In the genomic region with DNA sequence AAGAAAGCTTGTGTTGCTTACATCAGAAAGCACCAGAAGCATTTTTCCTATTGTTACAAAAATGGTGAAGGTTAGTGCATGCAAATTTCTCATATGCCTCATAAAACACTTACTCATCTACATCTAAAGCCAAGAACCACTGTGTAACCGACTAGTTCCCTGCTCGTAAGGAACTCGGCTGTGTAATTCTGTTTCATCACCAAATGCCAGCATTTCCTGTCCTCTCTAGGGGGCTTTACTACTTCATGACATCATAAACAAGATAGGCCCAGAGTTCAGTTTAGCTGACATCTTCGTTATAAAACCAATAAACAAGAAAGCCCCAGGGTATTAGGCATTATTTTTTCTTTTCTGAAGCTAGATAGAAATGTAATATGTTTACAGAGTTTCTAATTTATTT, we compare ENCODE assay signal across 12 cellular contexts.
DNase-seq lines count a peak whose midpoint lies in the region; ATAC-seq and TF ChIP-seq lines count a peak whose summit lies in the region.
"Had no signal": no experiment of that assay in that cellular context is flagged by ENCODE, and none has a peak within 500 bp of the region (broad histone marks: within the 10 kb centered on the region; RNA-seq: fewer than 3 reads in every experiment).

No MANE protein-coding gene starts in this region.

- DNase-seq in NOMO-1 (lab: John Stamatoyannopoulos, UW; ENCODE audit: unreplicated experiment in 2 of 2) (peak; percentile 2 to 24), NOMO-1 treated with dmso at 0.1 percent for 144 hours (lab: John Stamatoyannopoulos, UW; ENCODE audit: unreplicated experiment) (no peak), RWPE1 (ENCODE audit: low spot score) (peak; percentile 44), fibroblast of villous mesenchyme (ENCODE audit: low read depth) (peak; percentile 61), LoVo (ENCODE audit: low spot score) (no peak)
- DNase-seq in stimulated activated naive CD8-positive, alpha-beta T cell treated with anti-CD3 and anti-CD28 coated beads, Interleukin-15, Interleukin-2, amounts not matched to agents 100 U/mL and 50 U/mL, for 24 hours, result no peak
- no peak for DNase-seq in activated CD4-positive, alpha-beta memory T cell treated with anti-CD3 and anti-CD28 coated beads, Interleukin-2, amount 10 ng/mL, durations not matched to agents 7 days and 5 days
- DNase-seq: colonic mucosa, NCI-H2171 treated with DMSO at 0.1 percent for 48 hours, ovary had no signal

- H3K4me1 Mint-ChIP-seq in activated CD4-positive, alpha-beta memory T cell treated with anti-CD3 and anti-CD28 coated beads, Interleukin-2, amount 10 ng/mL, durations not matched to agents 7 days and 5 days, result no peaks in the 10 kb centered on the region

- TF ChIP-seq CTCF in RWPE1 (conservative IDR thresholded peaks at IDR 0.05; ENCODE audit: low read depth), result no peak
- no peak for TF ChIP-seq CTCF in fibroblast of villous mesenchyme (IDR thresholded peaks at IDR 0.05; ENCODE audit: insufficient read depth, low read depth, low read length)

- peaks cover 5% of the 10 kb centered on the region for H3K27me3 Mint-ChIP-seq in activated CD4-positive, alpha-beta memory T cell treated with anti-CD3 and anti-CD28 coated beads, Interleukin-2, amount 10 ng/mL, durations not matched to agents 7 days and 5 days

- CTCF ChIA-PET in RWPE1 (lab: Yijun Ruan, JAX), result no interaction called here
- CTCF ChIA-PET in activated CD4-positive, alpha-beta memory T cell treated with anti-CD3 and anti-CD28 coated beads, Interleukin-2, amount 10 ng/mL, durations not matched to agents 7 days and 5 days (lab: Charles Lee), result no interaction called here

- POLR2A ChIA-PET in RWPE1 (lab: Yijun Ruan, JAX; ENCODE audit: low non-redundant PET), result no interaction called here
- POLR2A ChIA-PET in activated CD4-positive, alpha-beta memory T cell treated with anti-CD3 and anti-CD28 coated beads, Interleukin-2, amount 10 ng/mL, durations not matched to agents 7 days and 5 days (lab: Charles Lee), result no interaction called here

- peak; percentile 71 for ATAC-seq in stimulated activated naive CD8-positive, alpha-beta T cell treated with anti-CD3 and anti-CD28 coated beads, Interleukin-15, Interleukin-2, amounts not matched to agents 100 U/mL and 50 U/mL, for 24 hours
- ATAC-seq in HG03025 (IDR thresholded peaks at IDR 0.05; ENCODE audit: low FRiP score, unreplicated experiment), result no peak

- H3K4me3 ChIP-seq in fibroblast of villous mesenchyme (ENCODE audit: low read depth, low read length), result no peak overlapping the region
- H3K4me3 ChIP-seq: colonic mucosa, ovary, tibial nerve had no signal

- H3K36me3 Mint-ChIP-seq in activated CD4-positive, alpha-beta memory T cell treated with anti-CD3 and anti-CD28 coated beads, Interleukin-2, amount 10 ng/mL, durations not matched to agents 7 days and 5 days (ENCODE audit: low read depth), result no peaks in the 10 kb centered on the region

- H3K4me3 Mint-ChIP-seq in activated CD4-positive, alpha-beta memory T cell treated with anti-CD3 and anti-CD28 coated beads, Interleukin-2, amount 10 ng/mL, durations not matched to agents 7 days and 5 days, result no peak overlapping the region

- H3K9me3 Mint-ChIP-seq in activated CD4-positive, alpha-beta memory T cell treated with anti-CD3 and anti-CD28 coated beads, Interleukin-2, amount 10 ng/mL, durations not matched to agents 7 days and 5 days, result no peaks in the 10 kb centered on the region

- no peak overlapping the region for H3K27ac Mint-ChIP-seq in activated CD4-positive, alpha-beta memory T cell treated with anti-CD3 and anti-CD28 coated beads, Interleukin-2, amount 10 ng/mL, durations not matched to agents 7 days and 5 days

- no peak overlapping the region for H3K27ac ChIP-seq in RWPE1
- H3K27ac ChIP-seq: colonic mucosa, ovary, tibial nerve had no signal

Comparison
In these comparisons a context has a peak if more than half of its experiments do, and no peak if none do; other contexts are left out.
1. DNase-seq: peak in NOMO-1 (2 of 2), RWPE1 (single experiment) and fibroblast of villous mesenchyme (single experiment); none in NOMO-1 treated with dmso at 0.1 percent for 144 hours (single experiment), stimulated activated naive CD8-positive, alpha-beta T cell treated with anti-CD3 and anti-CD28 coated beads, Interleukin-15, Interleukin-2, amounts not matched to agents 100 U/mL and 50 U/mL, for 24 hours (single experiment), LoVo (single experiment) and activated CD4-positive, alpha-beta memory T cell treated with anti-CD3 and anti-CD28 coated beads, Interleukin-2, amount 10 ng/mL, durations not matched to agents 7 days and 5 days (single experiment).